1 cellular context compared by ENCODE assay signal in the genomic region with DNA sequence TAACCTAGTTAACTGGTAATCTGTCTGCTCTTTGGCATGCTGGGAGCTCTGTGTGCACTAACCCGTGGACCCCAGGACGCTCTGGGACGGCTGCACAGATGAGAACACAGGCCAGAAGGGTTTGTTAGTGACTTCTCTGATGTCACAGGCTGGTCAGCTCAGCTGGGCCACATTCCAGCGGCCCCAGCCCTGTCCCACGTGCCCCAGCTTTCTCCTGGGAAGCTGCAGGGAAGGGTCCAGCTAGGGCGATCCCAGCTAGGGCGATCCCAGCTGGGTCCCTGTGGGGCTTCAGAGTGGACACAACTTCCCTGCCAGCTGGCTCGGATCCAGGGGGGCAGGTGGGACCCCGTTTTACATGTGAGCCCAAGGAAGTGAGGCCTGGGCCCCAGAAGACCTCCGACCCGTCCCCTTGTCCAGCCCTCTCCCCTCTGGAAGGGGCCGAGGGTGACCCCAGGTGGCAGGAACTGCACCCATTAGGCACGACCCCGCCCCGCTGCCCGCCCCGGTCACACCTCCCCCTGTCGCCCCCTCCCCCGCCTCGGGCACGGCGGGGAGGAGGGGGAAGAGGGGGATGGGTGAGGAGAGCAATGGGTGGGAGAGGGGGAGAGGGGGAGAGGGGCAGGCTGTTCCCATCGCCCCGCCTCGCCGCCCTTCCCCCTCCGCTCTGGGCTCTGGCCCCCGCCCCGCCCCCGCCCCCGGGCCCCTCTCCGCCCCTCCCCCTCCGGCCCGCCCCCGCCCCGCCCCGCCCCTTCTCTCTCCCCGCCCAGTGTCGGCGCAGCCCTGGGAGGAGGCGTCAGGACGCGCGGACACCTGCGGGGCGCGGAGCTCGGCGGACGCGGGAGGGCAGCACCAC.
A peak's percentile ranks its signal among the peaks of the same experiment; 100 is the strongest.
TF ChIP-seq lines count a peak whose summit lies in the region.

No MANE protein-coding gene starts in this region.

TF ChIP-seq in HepG2, 621 proteins besides CTCF, POLR2A, EP300 and RAD21 (continued from another document and continues in another):
- TF ChIP-seq, protein P1, sequence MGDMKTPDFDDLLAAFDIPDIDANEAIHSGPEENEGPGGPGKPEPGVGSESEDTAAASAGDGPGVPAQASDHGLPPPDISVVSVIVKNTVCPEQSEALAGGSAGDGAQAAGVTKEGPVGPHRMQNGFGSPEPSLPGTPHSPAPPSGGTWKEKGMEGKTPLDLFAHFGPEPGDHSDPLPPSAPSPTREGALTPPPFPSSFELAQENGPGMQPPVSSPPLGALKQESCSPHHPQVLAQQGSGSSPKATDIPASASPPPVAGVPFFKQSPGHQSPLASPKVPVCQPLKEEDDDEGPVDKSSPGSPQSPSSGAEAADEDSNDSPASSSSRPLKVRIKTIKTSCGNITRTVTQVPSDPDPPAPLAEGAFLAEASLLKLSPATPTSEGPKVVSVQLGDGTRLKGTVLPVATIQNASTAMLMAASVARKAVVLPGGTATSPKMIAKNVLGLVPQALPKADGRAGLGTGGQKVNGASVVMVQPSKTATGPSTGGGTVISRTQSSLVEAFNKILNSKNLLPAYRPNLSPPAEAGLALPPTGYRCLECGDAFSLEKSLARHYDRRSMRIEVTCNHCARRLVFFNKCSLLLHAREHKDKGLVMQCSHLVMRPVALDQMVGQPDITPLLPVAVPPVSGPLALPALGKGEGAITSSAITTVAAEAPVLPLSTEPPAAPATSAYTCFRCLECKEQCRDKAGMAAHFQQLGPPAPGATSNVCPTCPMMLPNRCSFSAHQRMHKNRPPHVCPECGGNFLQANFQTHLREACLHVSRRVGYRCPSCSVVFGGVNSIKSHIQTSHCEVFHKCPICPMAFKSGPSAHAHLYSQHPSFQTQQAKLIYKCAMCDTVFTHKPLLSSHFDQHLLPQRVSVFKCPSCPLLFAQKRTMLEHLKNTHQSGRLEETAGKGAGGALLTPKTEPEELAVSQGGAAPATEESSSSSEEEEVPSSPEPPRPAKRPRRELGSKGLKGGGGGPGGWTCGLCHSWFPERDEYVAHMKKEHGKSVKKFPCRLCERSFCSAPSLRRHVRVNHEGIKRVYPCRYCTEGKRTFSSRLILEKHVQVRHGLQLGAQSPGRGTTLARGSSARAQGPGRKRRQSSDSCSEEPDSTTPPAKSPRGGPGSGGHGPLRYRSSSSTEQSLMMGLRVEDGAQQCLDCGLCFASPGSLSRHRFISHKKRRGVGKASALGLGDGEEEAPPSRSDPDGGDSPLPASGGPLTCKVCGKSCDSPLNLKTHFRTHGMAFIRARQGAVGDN (CRISPR knock-in tag; IDR thresholded peaks at IDR 0.05), result peak; percentile 69
- TF ChIP-seq, protein P2, sequence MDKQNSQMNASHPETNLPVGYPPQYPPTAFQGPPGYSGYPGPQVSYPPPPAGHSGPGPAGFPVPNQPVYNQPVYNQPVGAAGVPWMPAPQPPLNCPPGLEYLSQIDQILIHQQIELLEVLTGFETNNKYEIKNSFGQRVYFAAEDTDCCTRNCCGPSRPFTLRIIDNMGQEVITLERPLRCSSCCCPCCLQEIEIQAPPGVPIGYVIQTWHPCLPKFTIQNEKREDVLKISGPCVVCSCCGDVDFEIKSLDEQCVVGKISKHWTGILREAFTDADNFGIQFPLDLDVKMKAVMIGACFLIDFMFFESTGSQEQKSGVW (CRISPR knock-in tag; IDR thresholded peaks at IDR 0.05; ENCODE audit: borderline replicate concordance), result no peak
- TF ChIP-seq, protein P3, sequence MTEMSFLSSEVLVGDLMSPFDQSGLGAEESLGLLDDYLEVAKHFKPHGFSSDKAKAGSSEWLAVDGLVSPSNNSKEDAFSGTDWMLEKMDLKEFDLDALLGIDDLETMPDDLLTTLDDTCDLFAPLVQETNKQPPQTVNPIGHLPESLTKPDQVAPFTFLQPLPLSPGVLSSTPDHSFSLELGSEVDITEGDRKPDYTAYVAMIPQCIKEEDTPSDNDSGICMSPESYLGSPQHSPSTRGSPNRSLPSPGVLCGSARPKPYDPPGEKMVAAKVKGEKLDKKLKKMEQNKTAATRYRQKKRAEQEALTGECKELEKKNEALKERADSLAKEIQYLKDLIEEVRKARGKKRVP (CRISPR knock-in tag; IDR thresholded peaks at IDR 0.05), result no peak
- TF ChIP-seq TCF12 (IDR thresholded peaks at IDR 0.05) (no peak), TCF12 (CRISPR knock-in tag; IDR thresholded peaks at IDR 0.05) (0 out of 2 replicates have a peak, but pooled peaks have one; percentile 33), ZBTB7A (CRISPR knock-in tag; IDR thresholded peaks at IDR 0.05) (peak; percentile 54), FOXM1 (CRISPR knock-in tag; IDR thresholded peaks at IDR 0.05) (no peak), PHF8 (CRISPR knock-in tag; IDR thresholded peaks at IDR 0.05) (no peak; the same call in 1 of the 2 replicates), ZNF160 (CRISPR knock-in tag; IDR thresholded peaks at IDR 0.05) (peak; percentile 63; the same call in 1 of the 2 replicates), SRSF4 (IDR thresholded peaks at IDR 0.05; ENCODE audit: low read depth, low read length, poor library complexity, severe bottlenecking) (no peak), RFXANK (CRISPR knock-in tag; IDR thresholded peaks at IDR 0.05) (no peak), NCOR1 (IDR thresholded peaks at IDR 0.05; ENCODE audit: borderline replicate concordance, low read length) (peak; percentile 42; the same call in 1 of the 2 replicates), ZBTB21 (CRISPR knock-in tag; IDR thresholded peaks at IDR 0.05) (peak; percentile 84), MEF2D (CRISPR knock-in tag; IDR thresholded peaks at IDR 0.05) (no peak; the same call in none of the 2 replicates), KDM4B (CRISPR knock-in tag; IDR thresholded peaks at IDR 0.05) (no peak), NFYC (CRISPR knock-in tag; IDR thresholded peaks at IDR 0.05) (no peak), HHEX (CRISPR knock-in tag; IDR thresholded peaks at IDR 0.05) (no peak), NR2F1 (CRISPR knock-in tag; IDR thresholded peaks at IDR 0.05) (no peak), RXRB (CRISPR knock-in tag; IDR thresholded peaks at IDR 0.05; ENCODE audit: borderline replicate concordance) (peak; percentile 48; the same call in 1 of the 2 replicates), FOSL1 (CRISPR knock-in tag; IDR thresholded peaks at IDR 0.05; ENCODE audit: borderline replicate concordance) (no peak), NFE2L2 (IDR thresholded peaks at IDR 0.05; ENCODE audit: low read length) (no peak), ZNF383 (CRISPR knock-in tag; IDR thresholded peaks at IDR 0.05; ENCODE audit: borderline replicate concordance) (no peak), ZNF124 (CRISPR knock-in tag; IDR thresholded peaks at IDR 0.05) (no peak), KDM6A (CRISPR knock-in tag; IDR thresholded peaks at IDR 0.05; ENCODE audit: low read depth) (0 out of 2 replicates have a peak, but pooled peaks have one; percentile 37), ZBTB38 (CRISPR knock-in tag; IDR thresholded peaks at IDR 0.05) (peak; percentile 54; the same call in 1 of the 2 replicates), ARNT2 (CRISPR knock-in tag; IDR thresholded peaks at IDR 0.05; ENCODE audit: low read depth) (peak; percentile 31; the same call in 1 of the 2 replicates), KMT2A (CRISPR knock-in tag; IDR thresholded peaks at IDR 0.05) (no peak), ZNF136 (CRISPR knock-in tag; IDR thresholded peaks at IDR 0.05; ENCODE audit: low read depth) (0 out of 2 replicates have a peak, but pooled peaks have one; percentile 54), ZBTB3 (CRISPR knock-in tag; IDR thresholded peaks at IDR 0.05; ENCODE audit: borderline replicate concordance, low read depth) (no peak), CAMTA2 (CRISPR knock-in tag; IDR thresholded peaks at IDR 0.05; ENCODE audit: borderline replicate concordance) (no peak), ZFP41 (CRISPR knock-in tag; IDR thresholded peaks at IDR 0.05; ENCODE audit: borderline replicate concordance) (no peak), ZNF33B (CRISPR knock-in tag; IDR thresholded peaks at IDR 0.05) (no peak), ZNF839 (CRISPR knock-in tag; IDR thresholded peaks at IDR 0.05; ENCODE audit: borderline replicate concordance) (no peak; the same call in 1 of the 2 replicates)
- TF ChIP-seq, protein P4, sequence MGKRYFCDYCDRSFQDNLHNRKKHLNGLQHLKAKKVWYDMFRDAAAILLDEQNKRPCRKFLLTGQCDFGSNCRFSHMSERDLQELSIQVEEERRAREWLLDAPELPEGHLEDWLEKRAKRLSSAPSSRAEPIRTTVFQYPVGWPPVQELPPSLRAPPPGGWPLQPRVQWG (CRISPR knock-in tag; IDR thresholded peaks at IDR 0.05; ENCODE audit: borderline replicate concordance, low read depth), result no peak
- TF ChIP-seq, protein P5, sequence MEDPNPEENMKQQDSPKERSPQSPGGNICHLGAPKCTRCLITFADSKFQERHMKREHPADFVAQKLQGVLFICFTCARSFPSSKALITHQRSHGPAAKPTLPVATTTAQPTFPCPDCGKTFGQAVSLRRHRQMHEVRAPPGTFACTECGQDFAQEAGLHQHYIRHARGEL (CRISPR knock-in tag; IDR thresholded peaks at IDR 0.05), result no peak
- TF ChIP-seq, protein P6, sequence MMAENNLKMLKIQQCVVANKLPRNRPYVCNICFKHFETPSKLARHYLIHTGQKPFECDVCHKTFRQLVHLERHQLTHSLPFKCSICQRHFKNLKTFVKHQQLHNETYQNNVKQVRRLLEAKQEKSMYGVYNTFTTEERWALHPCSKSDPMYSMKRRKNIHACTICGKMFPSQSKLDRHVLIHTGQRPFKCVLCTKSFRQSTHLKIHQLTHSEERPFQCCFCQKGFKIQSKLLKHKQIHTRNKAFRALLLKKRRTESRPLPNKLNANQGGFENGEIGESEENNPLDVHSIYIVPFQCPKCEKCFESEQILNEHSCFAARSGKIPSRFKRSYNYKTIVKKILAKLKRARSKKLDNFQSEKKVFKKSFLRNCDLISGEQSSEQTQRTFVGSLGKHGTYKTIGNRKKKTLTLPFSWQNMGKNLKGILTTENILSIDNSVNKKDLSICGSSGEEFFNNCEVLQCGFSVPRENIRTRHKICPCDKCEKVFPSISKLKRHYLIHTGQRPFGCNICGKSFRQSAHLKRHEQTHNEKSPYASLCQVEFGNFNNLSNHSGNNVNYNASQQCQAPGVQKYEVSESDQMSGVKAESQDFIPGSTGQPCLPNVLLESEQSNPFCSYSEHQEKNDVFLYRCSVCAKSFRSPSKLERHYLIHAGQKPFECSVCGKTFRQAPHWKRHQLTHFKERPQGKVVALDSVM (CRISPR knock-in tag; IDR thresholded peaks at IDR 0.05), result no peak
- TF ChIP-seq, protein P7, sequence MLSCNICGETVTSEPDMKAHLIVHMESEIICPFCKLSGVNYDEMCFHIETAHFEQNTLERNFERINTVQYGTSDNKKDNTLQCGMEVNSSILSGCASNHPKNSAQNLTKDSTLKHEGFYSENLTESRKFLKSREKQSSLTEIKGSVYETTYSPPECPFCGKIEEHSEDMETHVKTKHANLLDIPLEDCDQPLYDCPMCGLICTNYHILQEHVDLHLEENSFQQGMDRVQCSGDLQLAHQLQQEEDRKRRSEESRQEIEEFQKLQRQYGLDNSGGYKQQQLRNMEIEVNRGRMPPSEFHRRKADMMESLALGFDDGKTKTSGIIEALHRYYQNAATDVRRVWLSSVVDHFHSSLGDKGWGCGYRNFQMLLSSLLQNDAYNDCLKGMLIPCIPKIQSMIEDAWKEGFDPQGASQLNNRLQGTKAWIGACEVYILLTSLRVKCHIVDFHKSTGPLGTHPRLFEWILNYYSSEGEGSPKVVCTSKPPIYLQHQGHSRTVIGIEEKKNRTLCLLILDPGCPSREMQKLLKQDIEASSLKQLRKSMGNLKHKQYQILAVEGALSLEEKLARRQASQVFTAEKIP (CRISPR knock-in tag; IDR thresholded peaks at IDR 0.05; ENCODE audit: borderline replicate concordance), result no peak
- TF ChIP-seq, protein P8, sequence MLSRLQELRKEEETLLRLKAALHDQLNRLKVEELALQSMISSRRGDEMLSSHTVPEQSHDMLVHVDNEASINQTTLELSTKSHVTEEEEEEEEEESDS (CRISPR knock-in tag; IDR thresholded peaks at IDR 0.05; ENCODE audit: borderline replicate concordance), result no peak
- TF ChIP-seq, protein P9, sequence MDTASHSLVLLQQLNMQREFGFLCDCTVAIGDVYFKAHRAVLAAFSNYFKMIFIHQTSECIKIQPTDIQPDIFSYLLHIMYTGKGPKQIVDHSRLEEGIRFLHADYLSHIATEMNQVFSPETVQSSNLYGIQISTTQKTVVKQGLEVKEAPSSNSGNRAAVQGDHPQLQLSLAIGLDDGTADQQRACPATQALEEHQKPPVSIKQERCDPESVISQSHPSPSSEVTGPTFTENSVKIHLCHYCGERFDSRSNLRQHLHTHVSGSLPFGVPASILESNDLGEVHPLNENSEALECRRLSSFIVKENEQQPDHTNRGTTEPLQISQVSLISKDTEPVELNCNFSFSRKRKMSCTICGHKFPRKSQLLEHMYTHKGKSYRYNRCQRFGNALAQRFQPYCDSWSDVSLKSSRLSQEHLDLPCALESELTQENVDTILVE (CRISPR knock-in tag; IDR thresholded peaks at IDR 0.05), result no peak
- TF ChIP-seq, protein P10, sequence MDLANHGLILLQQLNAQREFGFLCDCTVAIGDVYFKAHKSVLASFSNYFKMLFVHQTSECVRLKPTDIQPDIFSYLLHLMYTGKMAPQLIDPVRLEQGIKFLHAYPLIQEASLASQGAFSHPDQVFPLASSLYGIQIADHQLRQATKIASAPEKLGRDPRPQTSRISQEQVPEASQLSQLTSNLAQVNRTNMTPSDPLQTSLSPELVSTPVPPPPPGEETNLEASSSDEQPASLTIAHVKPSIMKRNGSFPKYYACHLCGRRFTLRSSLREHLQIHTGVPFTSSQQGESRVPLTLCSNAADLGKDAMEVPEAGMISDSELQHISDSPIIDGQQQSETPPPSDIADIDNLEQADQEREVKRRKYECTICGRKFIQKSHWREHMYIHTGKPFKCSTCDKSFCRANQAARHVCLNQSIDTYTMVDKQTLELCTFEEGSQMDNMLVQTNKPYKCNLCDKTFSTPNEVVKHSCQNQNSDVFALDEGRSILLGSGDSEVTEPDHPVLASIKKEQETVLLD (CRISPR knock-in tag; IDR thresholded peaks at IDR 0.05; ENCODE audit: low read depth), result peak; percentile 38; the same call in 1 of the 2 replicates
- TF ChIP-seq, protein P11, sequence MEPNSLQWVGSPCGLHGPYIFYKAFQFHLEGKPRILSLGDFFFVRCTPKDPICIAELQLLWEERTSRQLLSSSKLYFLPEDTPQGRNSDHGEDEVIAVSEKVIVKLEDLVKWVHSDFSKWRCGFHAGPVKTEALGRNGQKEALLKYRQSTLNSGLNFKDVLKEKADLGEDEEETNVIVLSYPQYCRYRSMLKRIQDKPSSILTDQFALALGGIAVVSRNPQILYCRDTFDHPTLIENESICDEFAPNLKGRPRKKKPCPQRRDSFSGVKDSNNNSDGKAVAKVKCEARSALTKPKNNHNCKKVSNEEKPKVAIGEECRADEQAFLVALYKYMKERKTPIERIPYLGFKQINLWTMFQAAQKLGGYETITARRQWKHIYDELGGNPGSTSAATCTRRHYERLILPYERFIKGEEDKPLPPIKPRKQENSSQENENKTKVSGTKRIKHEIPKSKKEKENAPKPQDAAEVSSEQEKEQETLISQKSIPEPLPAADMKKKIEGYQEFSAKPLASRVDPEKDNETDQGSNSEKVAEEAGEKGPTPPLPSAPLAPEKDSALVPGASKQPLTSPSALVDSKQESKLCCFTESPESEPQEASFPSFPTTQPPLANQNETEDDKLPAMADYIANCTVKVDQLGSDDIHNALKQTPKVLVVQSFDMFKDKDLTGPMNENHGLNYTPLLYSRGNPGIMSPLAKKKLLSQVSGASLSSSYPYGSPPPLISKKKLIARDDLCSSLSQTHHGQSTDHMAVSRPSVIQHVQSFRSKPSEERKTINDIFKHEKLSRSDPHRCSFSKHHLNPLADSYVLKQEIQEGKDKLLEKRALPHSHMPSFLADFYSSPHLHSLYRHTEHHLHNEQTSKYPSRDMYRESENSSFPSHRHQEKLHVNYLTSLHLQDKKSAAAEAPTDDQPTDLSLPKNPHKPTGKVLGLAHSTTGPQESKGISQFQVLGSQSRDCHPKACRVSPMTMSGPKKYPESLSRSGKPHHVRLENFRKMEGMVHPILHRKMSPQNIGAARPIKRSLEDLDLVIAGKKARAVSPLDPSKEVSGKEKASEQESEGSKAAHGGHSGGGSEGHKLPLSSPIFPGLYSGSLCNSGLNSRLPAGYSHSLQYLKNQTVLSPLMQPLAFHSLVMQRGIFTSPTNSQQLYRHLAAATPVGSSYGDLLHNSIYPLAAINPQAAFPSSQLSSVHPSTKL (CRISPR knock-in tag; IDR thresholded peaks at IDR 0.05), result peak; percentile 42
